In genomic region chr17:57860414-57860999, GRCh38 we compare ENCODE assay signal across 8 cellular contexts. TPM values are rescaled to one million over a fixed set of nuclear protein-coding genes. Genes with fewer than 3 reads are reported as not detected.
DNase-seq lines count a peak whose midpoint lies in the region; ATAC-seq and TF ChIP-seq lines count a peak whose summit lies in the region.

No MANE protein-coding gene starts in this region.

- H3K4me3 ChIP-seq in left ventricle myocardium inferior (peak overlapping the region; percentile 67), urinary bladder (ENCODE audit: low read depth, low read length) (no peak overlapping the region)

- DNase-seq in left ventricle myocardium inferior, result no peak
- no peak for DNase-seq in Right ventricle myocardium inferior (ENCODE audit: missing footprints)
- DNase-seq in activated naive CD8-positive, alpha-beta T cell treated with anti-CD3 and anti-CD28 coated beads, Interleukin-2, amount 10 ng/mL, durations not matched to agents 7 days and 5 days, result no peak
- DNase-seq in mesothelial cell of epicardium (ENCODE audit: low spot score in 2 of 2, unreplicated experiment in 2 of 2), result no peak
- DNase-seq in HuH-7 (ENCODE audit: low spot score), result no peak
- no peak for DNase-seq in stimulated activated CD4-positive, alpha-beta T cell treated with anti-CD3 and anti-CD28 coated beads, Interleukin-2, amount 100 ng/mL, for 48 hours

- H3K4me1 ChIP-seq in left ventricle myocardium inferior, result peaks cover 54% of the 10 kb centered on the region
- H3K4me1 ChIP-seq in urinary bladder (ENCODE audit: insufficient read depth), result no peaks in the 10 kb centered on the region

- H3K27me3 Mint-ChIP-seq in activated naive CD8-positive, alpha-beta T cell treated with anti-CD3 and anti-CD28 coated beads, Interleukin-2, amount 10 ng/mL, durations not matched to agents 7 days and 5 days, result peaks cover 46% of the 10 kb centered on the region
- H3K27me3 Mint-ChIP-seq in mesothelial cell of epicardium (ENCODE audit: low read depth), result no peaks in the 10 kb centered on the region

- intact Hi-C loops in left ventricle myocardium inferior (cut with micrococcal nuclease) (no loop called here), Right ventricle myocardium inferior (cut with DNase I) (loop anchor here (2.0 kb wide), 2 partner anchors 14 to 30 kb away; no protein-coding TSS in a partner anchor)

- H3K9me3 Mint-ChIP-seq in activated naive CD8-positive, alpha-beta T cell treated with anti-CD3 and anti-CD28 coated beads, Interleukin-2, amount 10 ng/mL, durations not matched to agents 7 days and 5 days, result no peaks in the 10 kb centered on the region
- no peaks in the 10 kb centered on the region for H3K9me3 Mint-ChIP-seq in mesothelial cell of epicardium

- no peaks in the 10 kb centered on the region for H3K36me3 Mint-ChIP-seq in activated naive CD8-positive, alpha-beta T cell treated with anti-CD3 and anti-CD28 coated beads, Interleukin-2, amount 10 ng/mL, durations not matched to agents 7 days and 5 days
- peaks cover 6% of the 10 kb centered on the region for H3K36me3 Mint-ChIP-seq in mesothelial cell of epicardium

- H3K27me3 ChIP-seq in left ventricle myocardium inferior (ENCODE audit: low read depth), result no peaks in the 10 kb centered on the region

- peaks cover 7% of the 10 kb centered on the region for H3K36me3 ChIP-seq in left ventricle myocardium inferior
- no peaks in the 10 kb centered on the region for H3K36me3 ChIP-seq in urinary bladder (ENCODE audit: insufficient read depth)

- H3K27ac ChIP-seq in left ventricle myocardium inferior (replicated peaks), result peak overlapping the region; percentile 81
- H3K27ac ChIP-seq in urinary bladder (ENCODE audit: low read depth), result peak overlapping the region; percentile 49

- no peak overlapping the region for H3K27ac Mint-ChIP-seq in activated naive CD8-positive, alpha-beta T cell treated with anti-CD3 and anti-CD28 coated beads, Interleukin-2, amount 10 ng/mL, durations not matched to agents 7 days and 5 days
- H3K27ac Mint-ChIP-seq in mesothelial cell of epicardium, result peak overlapping the region; percentile 95

- POLR2A ChIA-PET in activated naive CD8-positive, alpha-beta T cell treated with anti-CD3 and anti-CD28 coated beads, Interleukin-2, amount 10 ng/mL, durations not matched to agents 7 days and 5 days (lab: Charles Lee), result interaction anchor here (1.4 to 2.8 kb wide), 4 partner anchors 10 to 147 kb away, joined by 4 to 13 read pairs (median 8); partner anchors contain the start of genes MRPS23 and SRSF1

- ATAC-seq in Right ventricle myocardium inferior (no peak), GM19397 (IDR thresholded peaks at IDR 0.05; ENCODE audit: unreplicated experiment) (no peak)
- ATAC-seq in activated naive CD8-positive, alpha-beta T cell treated with anti-CD3 and anti-CD28 coated beads, Interleukin-2, amount 10 ng/mL, durations not matched to agents 7 days and 5 days (ENCODE audit: low read depth), result peak; percentile 30

- H3K4me3 Mint-ChIP-seq in activated naive CD8-positive, alpha-beta T cell treated with anti-CD3 and anti-CD28 coated beads, Interleukin-2, amount 10 ng/mL, durations not matched to agents 7 days and 5 days, result peak overlapping the region; percentile 85
- peak overlapping the region; percentile 83 for H3K4me3 Mint-ChIP-seq in mesothelial cell of epicardium

- peaks cover 13% of the 10 kb centered on the region for H3K4me1 Mint-ChIP-seq in activated naive CD8-positive, alpha-beta T cell treated with anti-CD3 and anti-CD28 coated beads, Interleukin-2, amount 10 ng/mL, durations not matched to agents 7 days and 5 days
- H3K4me1 Mint-ChIP-seq in mesothelial cell of epicardium, result peaks cover 26% of the 10 kb centered on the region

- TF ChIP-seq CTCF in left ventricle myocardium inferior (IDR thresholded peaks at IDR 0.05; ENCODE audit: borderline replicate concordance), result no peak
- no peak for TF ChIP-seq CTCF in mesothelial cell of epicardium (IDR thresholded peaks at IDR 0.05; ENCODE audit: unreplicated experiment)

- 58% methylated on average over 6 of the region's 6 CpGs for WGBS in urinary bladder

- no peaks in the 10 kb centered on the region for H3K9me3 ChIP-seq in left ventricle myocardium inferior (replicated peaks)

RNA-seq across cellular contexts. Expression of gene MRPS23, which starts 10.7 kb away (rescaled TPM):
- total RNA-seq in left ventricle myocardium inferior (89.4 TPM), Right ventricle myocardium inferior (86.7 TPM), mesothelial cell of epicardium (39.9 to 44.5 TPM (median 42.1 TPM) in 3 replicates), urinary bladder (17.3 TPM)
- total RNA-seq in activated naive CD8-positive, alpha-beta T cell treated with anti-CD3 and anti-CD28 coated beads, Interleukin-2, amount 10 ng/mL, durations not matched to agents 7 days and 5 days, result 10 to 100 TPM; 32.1 to 38.2 TPM
- 41.2 TPM for polyA plus RNA-seq in urinary bladder
